In the genomic region with DNA sequence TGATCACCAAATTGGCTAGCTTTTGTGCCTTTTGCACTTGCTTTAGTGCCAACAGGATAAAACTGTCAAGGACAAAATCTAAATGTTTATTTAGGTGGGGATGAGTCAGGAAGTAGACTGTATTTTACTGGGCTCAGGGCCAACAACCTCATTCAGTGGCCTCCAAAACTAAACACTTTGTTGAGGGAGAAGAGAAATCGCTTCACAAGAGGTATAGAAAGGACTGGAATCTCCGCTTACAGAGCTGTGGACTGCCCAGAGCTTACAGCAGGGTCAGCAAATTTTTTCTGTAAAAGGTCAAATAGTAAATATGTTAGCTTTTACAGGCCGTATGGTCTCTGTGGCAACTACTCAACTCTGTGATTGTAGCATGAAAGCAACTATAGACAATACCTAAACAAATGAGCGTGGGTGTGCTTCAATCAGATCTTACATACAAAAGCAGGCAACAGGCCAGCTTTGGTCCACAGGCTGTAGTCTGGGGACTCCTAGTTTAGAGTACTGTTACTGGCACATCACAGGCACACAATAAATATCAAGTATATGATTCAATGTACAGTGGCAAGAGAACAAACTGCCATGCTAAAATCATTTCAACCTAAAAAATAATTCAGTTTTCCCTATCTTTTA, we compare ENCODE assay signal across 8 cellular contexts.
DNase-seq lines count a peak whose midpoint lies in the region; ATAC-seq, FAIRE-seq and TF ChIP-seq lines count a peak whose summit lies in the region.
"Not testable (repeated sequence)": the region's sequence is repeated elsewhere in the genome, so short reads cannot be mapped to it uniquely, and the experiment has no call there.

No MANE protein-coding gene starts in this region.

- H3K9ac ChIP-seq in K562 (ENCODE audit: insufficient read depth in 1 of 2, low read depth in 2 of 2, low read length in 2 of 2); smooth muscle cell (ENCODE audit: low read depth): not testable (repeated sequence)

- not testable (repeated sequence) for H3K9me1 ChIP-seq in K562 (ENCODE audit: control insufficient read depth, insufficient read depth, low read length)

- not testable (repeated sequence) for H2AFZ ChIP-seq in K562 (ENCODE audit: low read depth, low read length); smooth muscle cell (ENCODE audit: low read depth)

- CTCF ChIA-PET in K562 (lab: Yijun Ruan, JAX; ENCODE audit: low intra/inter-chr PET ratio) = not testable (repeated sequence)

- H3K36me3 ChIP-seq in HAP-1 (replicated peaks); lung (ENCODE audit: control insufficient read depth in 2 of 2, insufficient read depth in 2 of 2, low read length in 2 of 2); smooth muscle cell (ENCODE audit: low read depth): not testable (repeated sequence)
- H3K36me3 ChIP-seq in K562 (ENCODE audit: control insufficient read depth, insufficient read depth, low read length) = peaks cover 13% of the 10 kb centered on the region; the same call in 1 of the 3 replicates

- BruUV-seq in K562 (replicated peaks; lab: Mats Ljungman, UMichigan) = not testable (repeated sequence)

- TF ChIP-seq EP300 in K562 (IDR thresholded peaks at IDR 0.05; ENCODE audit: low read length) = not testable (repeated sequence)

- in situ Hi-C loops in HAP-1 (cut with MboI; ENCODE audit: low sequenced_read_pairs); K562 (cut with MboI): not testable (repeated sequence)

- not testable (repeated sequence) for H3F3A ChIP-seq in smooth muscle cell (ENCODE audit: low read depth)

- DNase-seq in AG08395 (ENCODE audit: low spot score) = peak; percentile 7
- DNase-seq in HAP-1 (ENCODE audit: low spot score in 2 of 2) = peak; percentile 18 to 22
- peak; percentile 89 for DNase-seq in NCI-H2029 (lab: John Stamatoyannopoulos, UW)
- DNase-seq in RKO (ENCODE audit: low spot score) = peak; percentile 22
- DNase-seq in K562 (ENCODE audit: extremely low read depth in 1 of 4, low spot score in 3 of 4); lung (ENCODE audit: low spot score); smooth muscle cell (lab: John Stamatoyannopoulos, UW; ENCODE audit: unreplicated experiment): not testable (repeated sequence)
- peak; percentile 93 for DNase-seq in fibroblast of villous mesenchyme (ENCODE audit: low read depth)

- not testable (repeated sequence) for H3K27ac ChIP-seq in K562 (ENCODE audit: extremely low read depth, low read depth, low read length); lung (ENCODE audit: low read depth in 1 of 2, low read length in 1 of 2)
- H3K27ac ChIP-seq in smooth muscle cell (ENCODE audit: low read depth) = peak overlapping the region; percentile 47

- not testable (repeated sequence) for H3K9me3 ChIP-seq in HAP-1; K562 (replicated peaks; ENCODE audit: control insufficient read depth, insufficient read depth, low read depth, low read length); lung (ENCODE audit: control insufficient read depth in 2 of 2, insufficient read depth in 1 of 2, low read length in 1 of 2); smooth muscle cell (replicated peaks; ENCODE audit: low read depth)

- H3K27me3 ChIP-seq in HAP-1 (ENCODE audit: low read depth); K562 (ENCODE audit: control insufficient read depth in 2 of 2, insufficient read depth in 2 of 2, low read length in 2 of 2); lung (ENCODE audit: control insufficient read depth, insufficient read depth); smooth muscle cell (ENCODE audit: low read depth): not testable (repeated sequence)

- H3K4me2 ChIP-seq in K562 (ENCODE audit: insufficient read depth, low read length) = not testable (repeated sequence)
- peak overlapping the region; percentile 30 for H3K4me2 ChIP-seq in smooth muscle cell

- H3K4me3 ChIP-seq in HAP-1; K562; fibroblast of villous mesenchyme (ENCODE audit: low read depth, low read length); lung; smooth muscle cell: not testable (repeated sequence)

- not testable (repeated sequence) for H3K4me1 ChIP-seq in HAP-1; K562 (replicated peaks in 1 of 2; ENCODE audit: control insufficient read depth in 2 of 2, insufficient read depth in 2 of 2, low read length in 2 of 2); lung (ENCODE audit: control insufficient read depth in 2 of 2, insufficient read depth in 2 of 2, low read length in 2 of 2); smooth muscle cell (ENCODE audit: low read depth)

- WGBS in K562 (ENCODE audit: insufficient coverage, low coverage, missing lambda C conversion rate) = 53% methylated on average over 4 of the region's 4 CpGs
- 41 to 72% methylated on average over 4 of the region's 4 CpGs for WGBS in lung, 2 donors
- 30% methylated on average over 4 of the region's 4 CpGs for WGBS in smooth muscle cell (ENCODE audit: low lambda C conversion rate)

- intact Hi-C loops in K562 (cut with micrococcal nuclease) = not testable (repeated sequence)

- POLR2A ChIA-PET in K562 (lab: Yijun Ruan, JAX) = not testable (repeated sequence)

- TF ChIP-seq POLR2A in K562 (conservative IDR thresholded peaks at IDR 0.05) = not testable (repeated sequence)

- not testable (repeated sequence) for TF ChIP-seq CTCF in K562 (IDR thresholded peaks at IDR 0.05 in 2 of 3, conservative IDR thresholded peaks at IDR 0.05 in 1 of 3; ENCODE audit: insufficient read depth in 2 of 3, low read depth in 1 of 3, low read length in 3 of 3); fibroblast of villous mesenchyme (IDR thresholded peaks at IDR 0.05; ENCODE audit: insufficient read depth, low read depth, low read length); lung (IDR thresholded peaks at IDR 0.05; ENCODE audit: control extremely low read depth, extremely low read depth); smooth muscle cell (IDR thresholded peaks at IDR 0.05; ENCODE audit: borderline replicate concordance, insufficient read depth, poor library complexity, severe bottlenecking)

- FAIRE-seq in K562 (lab: Jason Lieb, UNC) = not testable (repeated sequence)

- ATAC-seq in K562 = not testable (repeated sequence)
- ATAC-seq in lung (ENCODE audit: insufficient read depth, low FRiP score) = peak; percentile 58

- TF ChIP-seq RAD21 in K562 (CRISPR knock-in tag; conservative IDR thresholded peaks at IDR 0.05 in 1 of 2, IDR thresholded peaks at IDR 0.05 in 1 of 2) = not testable (repeated sequence)

- H4K20me1 ChIP-seq in K562 (replicated peaks; ENCODE audit: control insufficient read depth, insufficient read depth, low read length) = not testable (repeated sequence)
- H4K20me1 ChIP-seq in smooth muscle cell (ENCODE audit: low read depth) = peaks cover 10% of the 10 kb centered on the region

- H3K79me2 ChIP-seq in K562 (ENCODE audit: control insufficient read depth, insufficient read depth, low read length); smooth muscle cell (ENCODE audit: low read depth): not testable (repeated sequence)

TF ChIP-seq in K562, 482 proteins besides CTCF, POLR2A, EP300 and RAD21:
- TF ChIP-seq NFIC (IDR thresholded peaks at IDR 0.05) (0 out of 2 replicates have a peak, but pooled peaks have one; percentile 25), MAFG (tag; conservative IDR thresholded peaks at IDR 0.05) (0 out of 2 replicates have a peak, but pooled peaks have one; percentile 10), C11orf30 (IDR thresholded peaks at IDR 0.05; ENCODE audit: low read depth) (peak; percentile 26; the same call in 1 of the 2 replicates)
TF ChIP-seq in K562: peak in this region for 3; not testable (repeated sequence) for 479.
